Comparison of ENCODE assay signal across 8 cellular contexts in genomic region chr3:155352900-155353490, GRCh38. TPM values are rescaled to one million over a fixed set of nuclear protein-coding genes. Genes with fewer than 3 reads are reported as not detected.
A peak's percentile ranks its signal among the peaks of the same experiment; 100 is the strongest.
DNase-seq lines count a peak whose midpoint lies in the region; ATAC-seq, FAIRE-seq and TF ChIP-seq lines count a peak whose summit lies in the region.

No MANE protein-coding gene starts in this region.

- peak; percentile 9; the same call in 1 of the 2 replicates for TF ChIP-seq CTCF in GM12875 (IDR thresholded peaks at IDR 0.05; ENCODE audit: borderline replicate concordance, insufficient read depth, low read depth, low read length)
- peak; percentile 41 to 75 (median 47); a peak in 4 of 6 replicates for TF ChIP-seq CTCF in K562 (IDR thresholded peaks at IDR 0.05 in 2 of 3, conservative IDR thresholded peaks at IDR 0.05 in 1 of 3; ENCODE audit: insufficient read depth in 2 of 3, low read depth in 1 of 3, low read length in 3 of 3)
- TF ChIP-seq CTCF in left lung (IDR thresholded peaks at IDR 0.05), result peak in 1 of 2 donors; percentile 29

- H3K9me1 ChIP-seq in K562 (ENCODE audit: control insufficient read depth, insufficient read depth, low read length), result no peaks in the 10 kb centered on the region

- no peak overlapping the region for H3K9ac ChIP-seq in K562 (ENCODE audit: insufficient read depth in 1 of 2, low read depth in 2 of 2, low read length in 2 of 2)

- no peaks in the 10 kb centered on the region for H4K20me1 ChIP-seq in K562 (replicated peaks; ENCODE audit: control insufficient read depth, insufficient read depth, low read length)

- H3K27me3 ChIP-seq in K562 (ENCODE audit: control insufficient read depth in 2 of 2, insufficient read depth in 2 of 2, low read length in 2 of 2) (no peaks in the 10 kb centered on the region), left lung (no peaks in the 10 kb centered on the region)

- FAIRE-seq in A204.1 (lab: Jason Lieb, UNC), result peak; percentile 87
- FAIRE-seq in K562 (lab: Jason Lieb, UNC), result peak; percentile 61

- 48% methylated on average over 6 of the region's 6 CpGs for WGBS in K562 (ENCODE audit: insufficient coverage, low coverage, missing lambda C conversion rate)

- H3K4me1 ChIP-seq in K562 (replicated peaks in 1 of 2; ENCODE audit: control insufficient read depth in 2 of 2, insufficient read depth in 2 of 2, low read length in 2 of 2) (no peaks in the 10 kb centered on the region; a peak in 1 of 5 replicates), left lung (no peaks in the 10 kb centered on the region)

- no peak overlapping the region for H3K27ac ChIP-seq in K562 (ENCODE audit: extremely low read depth, low read depth, low read length)
- H3K27ac ChIP-seq in left lung, result no peak overlapping the region

- H3K9me3 Mint-ChIP-seq in natural killer cell treated with Interleukin-12 subunit alpha and Interleukin-12 subunit beta and Interleukin-15 and Interleukin-18, amount 100 ng/mL, for 72 hours, result no peaks in the 10 kb centered on the region

- TF ChIP-seq RAD21 in K562 (CRISPR knock-in tag; conservative IDR thresholded peaks at IDR 0.05 in 1 of 2, IDR thresholded peaks at IDR 0.05 in 1 of 2), result peak; percentile 77 to 81

- CTCF ChIA-PET in K562 (lab: Yijun Ruan, JAX; ENCODE audit: low intra/inter-chr PET ratio), result interaction anchor here (1.1 to 1.8 kb wide), 2 partner anchors 348 to 518 kb away, joined by 3 to 19 read pairs; partner anchors contain the start of gene GMPS

- DNase-seq in NCI-H2171 treated with DMSO at 0.1 percent for 48 hours (lab: John Stamatoyannopoulos, UW), result peak; percentile 45
- peak in 2 of 4 experiments; percentile 42 to 52 for DNase-seq in K562 (ENCODE audit: extremely low read depth in 1 of 4, low spot score in 3 of 4)
- DNase-seq in left lung, result no peak
- no peak for DNase-seq in activated CD4-positive, alpha-beta T cell treated with anti-CD3 and anti-CD28 coated beads, Interleukin-2, amount 50 U/mL, for 4 hours
- no peak for DNase-seq in head of caudate nucleus
- no peak for DNase-seq in natural killer cell treated with Interleukin-12 subunit alpha and Interleukin-12 subunit beta and Interleukin-15 and Interleukin-18, amount 100 ng/mL, for 72 hours (ENCODE audit: low spot score)

- no peak for TF ChIP-seq EP300 in K562 (IDR thresholded peaks at IDR 0.05; ENCODE audit: low read length)

- H3K4me3 ChIP-seq in GM12875 (ENCODE audit: low read depth, low read length) (no peak overlapping the region), K562 (no peak overlapping the region), left lung (no peak overlapping the region)

- H3K27me3 Mint-ChIP-seq in natural killer cell treated with Interleukin-12 subunit alpha and Interleukin-12 subunit beta and Interleukin-15 and Interleukin-18, amount 100 ng/mL, for 72 hours, result peaks cover 0 to 6% of the 10 kb centered on the region in 2 donors

- no TSS peak for BruUV-seq in K562 (replicated peaks; lab: Mats Ljungman, UMichigan)

- intact Hi-C loops in K562 (cut with micrococcal nuclease) (loop anchor here (1.0 to 10.0 kb wide), 2 partner anchors 349 to 512 kb away; no protein-coding TSS in a partner anchor), left lung (cut with DNase I) (loop anchor here in 1 of 2 donors (10.0 kb wide), 1 partner anchor 352 kb away; no protein-coding TSS in a partner anchor), head of caudate nucleus (cut with DNase I) (loop anchor here (5.0 kb wide), 1 partner anchor 349 kb away; no protein-coding TSS in a partner anchor)

- POLR2A ChIA-PET in K562 (lab: Yijun Ruan, JAX), result interaction anchor here (0.7 kb wide), 1 partner anchor 261 kb away, joined by 3 read pairs; no protein-coding TSS in a partner anchor

- H3K4me2 ChIP-seq in K562 (ENCODE audit: insufficient read depth, low read length), result no peak overlapping the region

- H3K4me1 Mint-ChIP-seq in natural killer cell treated with Interleukin-12 subunit alpha and Interleukin-12 subunit beta and Interleukin-15 and Interleukin-18, amount 100 ng/mL, for 72 hours (ENCODE audit: low read depth in 2 of 2), result no peaks in the 10 kb centered on the region

- no peak overlapping the region for H3K4me3 Mint-ChIP-seq in natural killer cell treated with Interleukin-12 subunit alpha and Interleukin-12 subunit beta and Interleukin-15 and Interleukin-18, amount 100 ng/mL, for 72 hours

- no peak for TF ChIP-seq POLR2A in K562 (conservative IDR thresholded peaks at IDR 0.05)

- in situ Hi-C loops in K562 (cut with MboI), result loop anchor here (25.0 kb wide), 1 partner anchor 509 kb away; the partner anchor contains the start of genes GMPS and SLC33A1

- no peaks in the 10 kb centered on the region for H3K79me2 ChIP-seq in K562 (ENCODE audit: control insufficient read depth, insufficient read depth, low read length)

- peak; percentile 74 for ATAC-seq in K562
- peak; percentile 85 for ATAC-seq in left lung
- no peak for ATAC-seq in natural killer cell treated with Interleukin-12 subunit alpha and Interleukin-12 subunit beta and Interleukin-15 and Interleukin-18, amount 100 ng/mL, for 72 hours

- H3K9me3 ChIP-seq in K562 (replicated peaks; ENCODE audit: control insufficient read depth, insufficient read depth, low read depth, low read length) (no peaks in the 10 kb centered on the region), left lung (no peaks in the 10 kb centered on the region)

- no peaks in the 10 kb centered on the region for H3K36me3 Mint-ChIP-seq in natural killer cell treated with Interleukin-12 subunit alpha and Interleukin-12 subunit beta and Interleukin-15 and Interleukin-18, amount 100 ng/mL, for 72 hours

- H3K36me3 ChIP-seq in K562 (ENCODE audit: control insufficient read depth, insufficient read depth, low read length) (no peaks in the 10 kb centered on the region), left lung (no peaks in the 10 kb centered on the region)

- H3K27ac Mint-ChIP-seq in natural killer cell treated with Interleukin-12 subunit alpha and Interleukin-12 subunit beta and Interleukin-15 and Interleukin-18, amount 100 ng/mL, for 72 hours, result no peak overlapping the region

- H2AFZ ChIP-seq in K562 (ENCODE audit: low read depth, low read length), result peak overlapping the region; percentile 77

TF ChIP-seq in K562, 482 proteins besides CTCF, POLR2A, EP300 and RAD21:
- no peak for TF ChIP-seq ZNF766 (CRISPR knock-in tag; conservative IDR thresholded peaks at IDR 0.05)
- 0 out of 2 replicates have a peak, but pooled peaks have one; percentile 36 for TF ChIP-seq TEAD4 (IDR thresholded peaks at IDR 0.05; ENCODE audit: low read length)
- no peak for TF ChIP-seq TEAD4 (CRISPR knock-in tag; IDR thresholded peaks at IDR 0.05; ENCODE audit: borderline replicate concordance)
- peak; percentile 50; the same call in 1 of the 2 replicates for TF ChIP-seq DEAF1 (CRISPR knock-in tag; IDR thresholded peaks at IDR 0.05)
- TF ChIP-seq SMC3 (conservative IDR thresholded peaks at IDR 0.05; ENCODE audit: insufficient read depth, low read depth, low read length), result peak; percentile 30; the same call in 1 of the 2 replicates
- peak; percentile 75 for TF ChIP-seq MEF2A (IDR thresholded peaks at IDR 0.05; ENCODE audit: control insufficient read depth, low read depth, low read length)
- no peak for TF ChIP-seq ZNF583 (CRISPR knock-in tag; IDR thresholded peaks at IDR 0.05)
- TF ChIP-seq ARID3A (IDR thresholded peaks at IDR 0.05; ENCODE audit: borderline replicate concordance, low read depth, low read length), result peak; percentile 72; the same call in 1 of the 2 replicates

RNA-seq across cellular contexts. Expression of gene STRIT1, which starts 59.5 kb away (rescaled TPM):
- total RNA-seq in K562 (2011; cell fraction: chromatin; rRNA removed; ENCODE audit: low replicate concordance), result not detected in 2 replicates
- total RNA-seq in K562 (2011; cell fraction: nucleolus; rRNA removed), result not detected in 2 replicates
- total RNA-seq in K562 (2011; cell fraction: nucleoplasm; rRNA removed), result not detected in 2 replicates
- total RNA-seq in K562 (2014; rRNA removed) (not detected in 2 replicates), K562 (2014; rRNA removed; fragmentation: Illumina TruSeq; extraction: Trizol) (not detected in 2 replicates), K562 (2015; rRNA removed; fragmentation: Illumina TruSeq; extraction: Trizol) (not detected in 2 replicates), K562 (2021) (not detected in 2 replicates), left lung (not detected)
- polyA plus RNA-seq in K562 (2011; rRNA removed) (not detected in 2 replicates), K562 (2014; fragmentation: Illumina TruSeq; extraction: Trizol) (not detected in 2 replicates), K562 (2014; fragmentation: Nextera tagmentation; extraction: Ambion mirVana) (not detected), K562 (2014; rRNA removed) (not detected in 2 replicates)
- not detected in 2 replicates for polyA plus RNA-seq in K562 (2011; cell fraction: cytosol; rRNA removed)
- polyA plus RNA-seq in K562 (2011; cell fraction: nucleus; rRNA removed), result not detected in 2 replicates
- not detected in 2 replicates for polyA plus RNA-seq in K562 (2012)
- polyA minus RNA-seq in K562 (2011; rRNA and poly(A)+ RNA removed), result not detected in 2 replicates
- polyA minus RNA-seq in K562 (2011; cell fraction: cytosol; rRNA and poly(A)+ RNA removed), result not detected in 2 replicates
- not detected in 2 replicates for polyA minus RNA-seq in K562 (2011; cell fraction: nucleus; rRNA and poly(A)+ RNA removed)
- total RNA-seq in natural killer cell treated with Interleukin-12 subunit alpha and Interleukin-12 subunit beta and Interleukin-15 and Interleukin-18, amount 100 ng/mL, for 72 hours, result not detected

Comparison
In these comparisons a context has a peak if more than half of its experiments do, and no peak if none do; other contexts are left out.
1. ATAC-seq: peak in K562 (single experiment) and left lung (single experiment); none in natural killer cell treated with Interleukin-12 subunit alpha and Interleukin-12 subunit beta and Interleukin-15 and Interleukin-18, amount 100 ng/mL, for 72 hours (0 of 2).